Comparison of ENCODE assay signal across 29 cellular contexts in the genomic region with DNA sequence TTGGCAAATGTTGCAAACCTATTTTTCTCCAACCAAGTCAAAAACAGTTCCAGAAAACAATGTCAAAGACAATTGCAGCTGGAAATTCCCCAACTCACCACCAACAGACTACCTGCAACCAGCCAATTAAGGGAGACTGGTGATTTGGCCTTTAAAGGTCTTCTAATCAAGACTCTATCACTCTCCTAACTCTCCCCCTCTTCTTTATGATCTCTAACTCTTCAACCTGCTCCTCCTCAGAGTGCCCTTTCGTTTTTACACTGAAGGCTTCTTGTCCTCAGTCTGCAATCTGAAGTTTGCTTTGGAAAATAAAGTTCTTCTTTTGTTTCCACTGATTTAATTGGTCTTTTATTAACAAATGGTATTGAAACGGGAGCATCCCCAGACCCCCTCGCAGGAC.
"Had no signal": no experiment of that assay in that cellular context is flagged by ENCODE, and none has a peak within 500 bp of the region (broad histone marks: within the 10 kb centered on the region; RNA-seq: fewer than 3 reads in every experiment).

No MANE protein-coding gene starts in this region.

- ATAC-seq: activated CD4-positive, alpha-beta T cell treated with anti-CD3 and anti-CD28 coated beads for 36 hours; activated CD8-positive, alpha-beta memory T cell treated with anti-CD3 and anti-CD28 coated beads, Interleukin-2, amount 10 ng/mL, durations not matched to agents 7 days and 5 days; activated CD8-positive, alpha-beta T cell treated with anti-CD3 and anti-CD28 coated beads, Interleukin-2, amount 10 ng/mL, durations not matched to agents 7 days and 5 days; activated naive CD8-positive, alpha-beta T cell treated with anti-CD3 and anti-CD28 coated beads, Interleukin-2, amount 50 U/mL, for 24 hours; body of pancreas; foreskin keratinocyte; gastrocnemius medialis; heart left ventricle had no signal

- DNase-seq: activated CD4-positive, alpha-beta memory T cell treated with anti-CD3 and anti-CD28 coated beads for 36 hours; activated CD4-positive, alpha-beta T cell treated with anti-CD3 and anti-CD28 coated beads for 36 hours; activated CD4-positive, alpha-beta T cell treated with anti-CD3 and anti-CD28 coated beads, Interleukin-2, amount 10 ng/mL, durations not matched to agents 24 days and 14 days; activated CD4-positive, CD25-positive, alpha-beta regulatory T cell; activated CD4-positive, CD25-positive, alpha-beta regulatory T cell treated with anti-CD3 and anti-CD28 coated beads, Interleukin-2, amount 50 U/mL, for 72 hours; activated CD8-positive, alpha-beta memory T cell treated with anti-CD3 and anti-CD28 coated beads, Interleukin-2, amount 10 ng/mL, durations not matched to agents 7 days and 5 days; activated CD8-positive, alpha-beta memory T cell treated with anti-CD3 and anti-CD28 coated beads, Interleukin-2, amount 50 U/mL, for 4 hours; activated CD8-positive, alpha-beta T cell treated with anti-CD3 and anti-CD28 coated beads, Interleukin-2, amount 10 ng/mL, durations not matched to agents 7 days and 5 days; activated effector memory CD4-positive, alpha-beta T cell treated with anti-CD3 and anti-CD28 coated beads, Interleukin-2, amount 50 U/mL, for 16 hours; activated naive CD4-positive, alpha-beta T cell treated with anti-CD3 and anti-CD28 coated beads for 36 hours; activated naive CD8-positive, alpha-beta T cell treated with anti-CD3 and anti-CD28 coated beads for 36 hours; activated naive CD8-positive, alpha-beta T cell treated with anti-CD3 and anti-CD28 coated beads, Interleukin-2, amount 50 U/mL, for 24 hours; activated T-cell treated with anti-CD3 and anti-CD28 coated beads, Interleukin-2, amount 50 U/mL, for 1 hour; activated T-cell treated with anti-CD3 and anti-CD28 coated beads, Interleukin-2, amount 50 U/mL, for 48 hours; adrenal gland; amygdala; aorta; body of pancreas; caudate nucleus; effector CD8-positive, alpha-beta T cell; foreskin keratinocyte; gastrocnemius medialis; glutamatergic neuron; heart left ventricle; T-helper 2 cell had no signal

- H3K27me3 ChIP-seq: adrenal gland, body of pancreas, esophagus muscularis mucosa, foreskin keratinocyte, gastrocnemius medialis, heart left ventricle had no signal

- H3K4me3 Mint-ChIP-seq: activated CD4-positive, alpha-beta memory T cell treated with anti-CD3 and anti-CD28 coated beads for 36 hours; activated CD4-positive, alpha-beta T cell treated with anti-CD3 and anti-CD28 coated beads for 36 hours; activated CD4-positive, alpha-beta T cell treated with anti-CD3 and anti-CD28 coated beads, Interleukin-2, amount 10 ng/mL, durations not matched to agents 24 days and 14 days; activated CD8-positive, alpha-beta memory T cell treated with anti-CD3 and anti-CD28 coated beads, Interleukin-2, amount 10 ng/mL, durations not matched to agents 7 days and 5 days; activated CD8-positive, alpha-beta T cell treated with anti-CD3 and anti-CD28 coated beads, Interleukin-2, amount 10 ng/mL, durations not matched to agents 7 days and 5 days; activated naive CD4-positive, alpha-beta T cell treated with anti-CD3 and anti-CD28 coated beads for 36 hours; activated naive CD4-positive, alpha-beta T cell treated with anti-CD3 and anti-CD28 coated beads, Interleukin-2, amount 50 U/mL, for 24 hours; activated naive CD8-positive, alpha-beta T cell treated with anti-CD3 and anti-CD28 coated beads for 36 hours; activated naive CD8-positive, alpha-beta T cell treated with anti-CD3 and anti-CD28 coated beads, Interleukin-2, amount 50 U/mL, for 24 hours; activated T-helper 1 cell treated with anti-CD3 and anti-CD28 coated beads, Interleukin-12 subunit alpha, Interleukin-12 subunit beta, Interleukin-2, Interleukin-4 antibody, amounts not matched to agents 30 ng/mL and 10 ng/mL and 1 ng/mL, durations not matched to agents 14 hours and 24 hours and 36 hours had no signal

- H3K27me3 Mint-ChIP-seq: activated CD4-positive, alpha-beta memory T cell treated with anti-CD3 and anti-CD28 coated beads for 36 hours; activated CD4-positive, alpha-beta T cell treated with anti-CD3 and anti-CD28 coated beads for 36 hours; activated CD4-positive, alpha-beta T cell treated with anti-CD3 and anti-CD28 coated beads, Interleukin-2, amount 10 ng/mL, durations not matched to agents 24 days and 14 days; activated CD8-positive, alpha-beta memory T cell treated with anti-CD3 and anti-CD28 coated beads, Interleukin-2, amount 10 ng/mL, durations not matched to agents 7 days and 5 days; activated naive CD4-positive, alpha-beta T cell treated with anti-CD3 and anti-CD28 coated beads, Interleukin-2, amount 50 U/mL, for 24 hours; activated naive CD8-positive, alpha-beta T cell treated with anti-CD3 and anti-CD28 coated beads for 36 hours; activated naive CD8-positive, alpha-beta T cell treated with anti-CD3 and anti-CD28 coated beads, Interleukin-2, amount 50 U/mL, for 24 hours had no signal

- H3K4me1 ChIP-seq: adrenal gland, body of pancreas, esophagus muscularis mucosa, foreskin keratinocyte, gastrocnemius medialis, heart left ventricle had no signal

- H3K9me3 ChIP-seq: adrenal gland, body of pancreas, esophagus muscularis mucosa, gastrocnemius medialis had no signal

- H3K27ac Mint-ChIP-seq: activated CD4-positive, alpha-beta memory T cell treated with anti-CD3 and anti-CD28 coated beads for 36 hours; activated CD4-positive, alpha-beta T cell treated with anti-CD3 and anti-CD28 coated beads for 36 hours; activated CD4-positive, alpha-beta T cell treated with anti-CD3 and anti-CD28 coated beads, Interleukin-2, amount 10 ng/mL, durations not matched to agents 24 days and 14 days; activated CD8-positive, alpha-beta memory T cell treated with anti-CD3 and anti-CD28 coated beads, Interleukin-2, amount 10 ng/mL, durations not matched to agents 7 days and 5 days; activated CD8-positive, alpha-beta T cell treated with anti-CD3 and anti-CD28 coated beads, Interleukin-2, amount 10 ng/mL, durations not matched to agents 7 days and 5 days; activated naive CD4-positive, alpha-beta T cell treated with anti-CD3 and anti-CD28 coated beads for 36 hours; activated naive CD4-positive, alpha-beta T cell treated with anti-CD3 and anti-CD28 coated beads, Interleukin-2, amount 50 U/mL, for 24 hours; activated naive CD8-positive, alpha-beta T cell treated with anti-CD3 and anti-CD28 coated beads for 36 hours; activated naive CD8-positive, alpha-beta T cell treated with anti-CD3 and anti-CD28 coated beads, Interleukin-2, amount 50 U/mL, for 24 hours; activated T-helper 1 cell treated with anti-CD3 and anti-CD28 coated beads, Interleukin-12 subunit alpha, Interleukin-12 subunit beta, Interleukin-2, Interleukin-4 antibody, amounts not matched to agents 30 ng/mL and 10 ng/mL and 1 ng/mL, durations not matched to agents 14 hours and 24 hours and 36 hours; activated T-helper 2 cell treated with anti-CD3 and anti-CD28 coated beads, Interferon-gamma antibody, Interleukin-2, Interleukin-4, amounts not matched to agents 10 μg/mL and 5 μg/mL and 100 μg/mL, durations not matched to agents 14 hours and 24 hours and 36 hours had no signal

- H3K36me3 Mint-ChIP-seq: activated CD4-positive, alpha-beta memory T cell treated with anti-CD3 and anti-CD28 coated beads for 36 hours; activated CD8-positive, alpha-beta memory T cell treated with anti-CD3 and anti-CD28 coated beads, Interleukin-2, amount 10 ng/mL, durations not matched to agents 7 days and 5 days; activated naive CD4-positive, alpha-beta T cell treated with anti-CD3 and anti-CD28 coated beads, Interleukin-2, amount 50 U/mL, for 24 hours; activated naive CD8-positive, alpha-beta T cell treated with anti-CD3 and anti-CD28 coated beads for 36 hours had no signal

- H3K36me3 ChIP-seq: adrenal gland, esophagus muscularis mucosa, gastrocnemius medialis, heart left ventricle had no signal

- H3K27ac ChIP-seq: adrenal gland, body of pancreas, esophagus muscularis mucosa, foreskin keratinocyte, gastrocnemius medialis, heart left ventricle had no signal

- H3K4me3 ChIP-seq: adrenal gland, body of pancreas, esophagus muscularis mucosa, gastrocnemius medialis, heart left ventricle had no signal

- H3K9me3 Mint-ChIP-seq: activated naive CD4-positive, alpha-beta T cell treated with anti-CD3 and anti-CD28 coated beads for 36 hours had no signal

- H3K4me1 Mint-ChIP-seq: activated CD4-positive, alpha-beta T cell treated with anti-CD3 and anti-CD28 coated beads for 36 hours; activated CD4-positive, alpha-beta T cell treated with anti-CD3 and anti-CD28 coated beads, Interleukin-2, amount 10 ng/mL, durations not matched to agents 24 days and 14 days; activated CD8-positive, alpha-beta memory T cell treated with anti-CD3 and anti-CD28 coated beads, Interleukin-2, amount 10 ng/mL, durations not matched to agents 7 days and 5 days; activated naive CD4-positive, alpha-beta T cell treated with anti-CD3 and anti-CD28 coated beads, Interleukin-2, amount 50 U/mL, for 24 hours; activated naive CD8-positive, alpha-beta T cell treated with anti-CD3 and anti-CD28 coated beads for 36 hours; activated naive CD8-positive, alpha-beta T cell treated with anti-CD3 and anti-CD28 coated beads, Interleukin-2, amount 50 U/mL, for 24 hours had no signal
